ENCODE assay signal across 1 cellular context in the genomic region with DNA sequence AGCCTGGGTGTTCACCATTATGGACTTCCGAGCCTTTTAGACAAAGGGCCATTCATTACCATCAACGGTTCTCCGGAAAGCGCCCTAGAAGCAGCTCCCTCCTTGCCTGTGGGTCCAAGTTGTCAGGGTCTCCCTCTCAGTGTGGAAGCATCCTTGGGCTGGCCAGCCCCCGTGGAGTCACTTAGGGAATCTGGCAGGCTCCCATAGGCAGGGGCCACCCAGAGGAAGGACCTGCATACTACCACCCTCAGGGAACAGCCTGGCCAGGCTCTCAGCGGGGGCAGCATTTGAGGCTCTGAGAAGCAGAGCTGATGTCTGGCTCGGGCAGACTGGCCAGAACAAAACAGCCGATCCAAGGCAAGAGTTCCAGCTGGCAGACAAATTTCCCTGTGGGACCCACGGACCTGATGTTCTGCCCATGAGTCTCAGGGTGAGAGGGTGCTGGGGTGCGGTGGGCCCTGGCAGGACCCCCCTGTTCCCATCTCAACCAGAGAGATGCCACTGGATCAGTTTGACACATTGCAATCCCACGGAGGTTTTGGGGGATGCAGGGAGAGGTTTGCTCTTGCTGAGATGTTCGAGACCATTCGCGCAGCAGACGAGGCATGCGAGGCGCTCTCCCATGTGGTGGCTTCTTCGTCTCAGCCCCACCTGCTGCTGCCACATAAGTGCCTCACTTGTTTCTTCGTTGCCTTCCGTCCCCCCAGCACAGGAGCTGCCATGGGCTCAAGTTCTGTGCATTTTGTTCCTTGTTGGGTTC.
TF ChIP-seq lines count a peak whose summit lies in the region.

No MANE protein-coding gene starts in this region.

TF ChIP-seq in HCT116, 20 proteins besides CTCF, POLR2A, EP300 and RAD21 (continued from another document):
- TF ChIP-seq, protein P1, sequence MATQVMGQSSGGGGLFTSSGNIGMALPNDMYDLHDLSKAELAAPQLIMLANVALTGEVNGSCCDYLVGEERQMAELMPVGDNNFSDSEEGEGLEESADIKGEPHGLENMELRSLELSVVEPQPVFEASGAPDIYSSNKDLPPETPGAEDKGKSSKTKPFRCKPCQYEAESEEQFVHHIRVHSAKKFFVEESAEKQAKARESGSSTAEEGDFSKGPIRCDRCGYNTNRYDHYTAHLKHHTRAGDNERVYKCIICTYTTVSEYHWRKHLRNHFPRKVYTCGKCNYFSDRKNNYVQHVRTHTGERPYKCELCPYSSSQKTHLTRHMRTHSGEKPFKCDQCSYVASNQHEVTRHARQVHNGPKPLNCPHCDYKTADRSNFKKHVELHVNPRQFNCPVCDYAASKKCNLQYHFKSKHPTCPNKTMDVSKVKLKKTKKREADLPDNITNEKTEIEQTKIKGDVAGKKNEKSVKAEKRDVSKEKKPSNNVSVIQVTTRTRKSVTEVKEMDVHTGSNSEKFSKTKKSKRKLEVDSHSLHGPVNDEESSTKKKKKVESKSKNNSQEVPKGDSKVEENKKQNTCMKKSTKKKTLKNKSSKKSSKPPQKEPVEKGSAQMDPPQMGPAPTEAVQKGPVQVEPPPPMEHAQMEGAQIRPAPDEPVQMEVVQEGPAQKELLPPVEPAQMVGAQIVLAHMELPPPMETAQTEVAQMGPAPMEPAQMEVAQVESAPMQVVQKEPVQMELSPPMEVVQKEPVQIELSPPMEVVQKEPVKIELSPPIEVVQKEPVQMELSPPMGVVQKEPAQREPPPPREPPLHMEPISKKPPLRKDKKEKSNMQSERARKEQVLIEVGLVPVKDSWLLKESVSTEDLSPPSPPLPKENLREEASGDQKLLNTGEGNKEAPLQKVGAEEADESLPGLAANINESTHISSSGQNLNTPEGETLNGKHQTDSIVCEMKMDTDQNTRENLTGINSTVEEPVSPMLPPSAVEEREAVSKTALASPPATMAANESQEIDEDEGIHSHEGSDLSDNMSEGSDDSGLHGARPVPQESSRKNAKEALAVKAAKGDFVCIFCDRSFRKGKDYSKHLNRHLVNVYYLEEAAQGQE (IDR thresholded peaks at IDR 0.05; ENCODE audit: low read depth), result no peak
- TF ChIP-seq SRF (IDR thresholded peaks at IDR 0.05; ENCODE audit: low read depth), result no peak
- TF ChIP-seq CEBPB (IDR thresholded peaks at IDR 0.05; ENCODE audit: low read depth), result no peak
- no peak for TF ChIP-seq EGR1 (IDR thresholded peaks at IDR 0.05; ENCODE audit: low read depth)
- TF ChIP-seq ZFX (IDR thresholded peaks at IDR 0.05), result no peak
